Comparison of ENCODE assay signal across 2 cellular contexts in the genomic region with DNA sequence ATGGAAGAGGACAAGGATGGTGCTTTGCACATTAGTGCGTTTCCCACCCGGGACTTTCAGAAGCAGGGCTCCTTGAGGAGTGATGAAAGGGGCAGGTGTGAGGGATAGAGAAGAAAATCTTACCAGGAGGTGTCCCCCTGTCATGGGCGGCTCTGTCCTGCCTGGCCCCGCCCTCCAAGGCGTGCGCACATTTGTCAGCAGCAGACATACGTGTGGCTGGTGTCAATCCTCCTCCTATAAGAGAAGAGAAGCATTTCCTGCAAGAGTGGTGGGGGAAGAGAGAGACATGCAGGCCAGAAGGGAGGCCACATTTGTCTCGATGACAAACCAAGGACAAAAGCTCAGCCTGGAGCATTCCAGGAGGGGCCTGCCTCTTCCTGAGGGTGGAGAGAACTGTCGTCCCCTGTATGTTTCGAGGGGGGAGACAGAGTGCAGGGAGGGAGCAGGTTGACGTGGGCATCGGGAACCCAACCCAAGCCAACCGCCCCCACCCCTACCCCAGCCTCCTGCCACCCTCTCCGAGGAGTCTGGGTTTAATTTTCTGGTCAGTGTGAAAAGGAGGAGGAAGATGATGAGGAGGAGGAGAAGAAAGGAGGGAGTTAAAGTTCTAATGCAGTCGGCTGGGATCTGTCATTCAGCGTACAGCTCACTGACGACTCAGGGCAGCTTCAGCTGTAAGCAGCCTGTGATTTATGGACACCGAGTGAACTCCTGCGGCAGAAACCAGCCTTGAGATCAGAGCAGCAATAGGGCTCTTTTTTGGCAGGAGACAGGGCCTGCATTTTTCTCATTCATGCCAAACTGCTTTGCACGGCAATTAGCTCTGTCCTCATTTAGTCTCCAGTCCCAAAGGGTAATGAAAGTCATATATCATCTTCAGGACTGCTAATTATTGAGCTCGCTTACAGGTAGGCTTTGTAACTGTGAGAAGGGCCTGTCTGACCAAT.
A peak's percentile ranks its signal among the peaks of the same experiment; 100 is the strongest.
TF ChIP-seq lines count a peak whose summit lies in the region.

No MANE protein-coding gene starts in this region.

TF ChIP-seq in H1, 55 proteins besides CTCF, POLR2A, EP300 and RAD21:
- TF ChIP-seq KDM4A (IDR thresholded peaks at IDR 0.05; ENCODE audit: low read depth, low read length, severe bottlenecking) (peak; percentile 35), SIN3A (conservative IDR thresholded peaks at IDR 0.05 in 1 of 2, IDR thresholded peaks at IDR 0.05 in 1 of 2; ENCODE audit: low read depth in 1 of 2, low read length in 2 of 2) (peak in 1 of 2 experiments; percentile 67; a peak in 2 of 4 replicates), SAP30 (IDR thresholded peaks at IDR 0.05; ENCODE audit: insufficient read depth, insufficient replicate concordance, low read length) (peak; percentile 48), RXRA (IDR thresholded peaks at IDR 0.05; ENCODE audit: insufficient read depth, low read depth, low read length) (no peak), RBBP5 (IDR thresholded peaks at IDR 0.05; ENCODE audit: borderline replicate concordance, low read depth, low read length) (peak; percentile 36; the same call in 1 of the 2 replicates), CREB1 (IDR thresholded peaks at IDR 0.05) (0 out of 2 replicates have a peak, but pooled peaks have one; percentile 21), TEAD4 (IDR thresholded peaks at IDR 0.05; ENCODE audit: low read depth, low read length) (0 out of 2 replicates have a peak, but pooled peaks have one; percentile 13), EGR1 (IDR thresholded peaks at IDR 0.05; ENCODE audit: borderline replicate concordance, low read depth, low read length) (no peak)

TF ChIP-seq in HepG2, 621 proteins besides CTCF, POLR2A, EP300 and RAD21:
- TF ChIP-seq ZFP37 (CRISPR knock-in tag; IDR thresholded peaks at IDR 0.05; ENCODE audit: borderline replicate concordance) (no peak), PAWR (CRISPR knock-in tag; IDR thresholded peaks at IDR 0.05; ENCODE audit: borderline replicate concordance) (no peak), XRCC5 (optimal IDR thresholded peaks at IDR 0.05; ENCODE audit: low read length) (peak; percentile 14), SAP130 (CRISPR knock-in tag; IDR thresholded peaks at IDR 0.05; ENCODE audit: low read depth) (0 out of 2 replicates have a peak, but pooled peaks have one; percentile 12), HDAC1 (CRISPR knock-in tag; IDR thresholded peaks at IDR 0.05) (0 out of 2 replicates have a peak, but pooled peaks have one; percentile 28)
- TF ChIP-seq, protein P1, sequence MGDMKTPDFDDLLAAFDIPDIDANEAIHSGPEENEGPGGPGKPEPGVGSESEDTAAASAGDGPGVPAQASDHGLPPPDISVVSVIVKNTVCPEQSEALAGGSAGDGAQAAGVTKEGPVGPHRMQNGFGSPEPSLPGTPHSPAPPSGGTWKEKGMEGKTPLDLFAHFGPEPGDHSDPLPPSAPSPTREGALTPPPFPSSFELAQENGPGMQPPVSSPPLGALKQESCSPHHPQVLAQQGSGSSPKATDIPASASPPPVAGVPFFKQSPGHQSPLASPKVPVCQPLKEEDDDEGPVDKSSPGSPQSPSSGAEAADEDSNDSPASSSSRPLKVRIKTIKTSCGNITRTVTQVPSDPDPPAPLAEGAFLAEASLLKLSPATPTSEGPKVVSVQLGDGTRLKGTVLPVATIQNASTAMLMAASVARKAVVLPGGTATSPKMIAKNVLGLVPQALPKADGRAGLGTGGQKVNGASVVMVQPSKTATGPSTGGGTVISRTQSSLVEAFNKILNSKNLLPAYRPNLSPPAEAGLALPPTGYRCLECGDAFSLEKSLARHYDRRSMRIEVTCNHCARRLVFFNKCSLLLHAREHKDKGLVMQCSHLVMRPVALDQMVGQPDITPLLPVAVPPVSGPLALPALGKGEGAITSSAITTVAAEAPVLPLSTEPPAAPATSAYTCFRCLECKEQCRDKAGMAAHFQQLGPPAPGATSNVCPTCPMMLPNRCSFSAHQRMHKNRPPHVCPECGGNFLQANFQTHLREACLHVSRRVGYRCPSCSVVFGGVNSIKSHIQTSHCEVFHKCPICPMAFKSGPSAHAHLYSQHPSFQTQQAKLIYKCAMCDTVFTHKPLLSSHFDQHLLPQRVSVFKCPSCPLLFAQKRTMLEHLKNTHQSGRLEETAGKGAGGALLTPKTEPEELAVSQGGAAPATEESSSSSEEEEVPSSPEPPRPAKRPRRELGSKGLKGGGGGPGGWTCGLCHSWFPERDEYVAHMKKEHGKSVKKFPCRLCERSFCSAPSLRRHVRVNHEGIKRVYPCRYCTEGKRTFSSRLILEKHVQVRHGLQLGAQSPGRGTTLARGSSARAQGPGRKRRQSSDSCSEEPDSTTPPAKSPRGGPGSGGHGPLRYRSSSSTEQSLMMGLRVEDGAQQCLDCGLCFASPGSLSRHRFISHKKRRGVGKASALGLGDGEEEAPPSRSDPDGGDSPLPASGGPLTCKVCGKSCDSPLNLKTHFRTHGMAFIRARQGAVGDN (CRISPR knock-in tag; IDR thresholded peaks at IDR 0.05), result 0 out of 2 replicates have a peak, but pooled peaks have one; percentile 23
